ENCODE assay signal across 1 cellular context in the genomic region with DNA sequence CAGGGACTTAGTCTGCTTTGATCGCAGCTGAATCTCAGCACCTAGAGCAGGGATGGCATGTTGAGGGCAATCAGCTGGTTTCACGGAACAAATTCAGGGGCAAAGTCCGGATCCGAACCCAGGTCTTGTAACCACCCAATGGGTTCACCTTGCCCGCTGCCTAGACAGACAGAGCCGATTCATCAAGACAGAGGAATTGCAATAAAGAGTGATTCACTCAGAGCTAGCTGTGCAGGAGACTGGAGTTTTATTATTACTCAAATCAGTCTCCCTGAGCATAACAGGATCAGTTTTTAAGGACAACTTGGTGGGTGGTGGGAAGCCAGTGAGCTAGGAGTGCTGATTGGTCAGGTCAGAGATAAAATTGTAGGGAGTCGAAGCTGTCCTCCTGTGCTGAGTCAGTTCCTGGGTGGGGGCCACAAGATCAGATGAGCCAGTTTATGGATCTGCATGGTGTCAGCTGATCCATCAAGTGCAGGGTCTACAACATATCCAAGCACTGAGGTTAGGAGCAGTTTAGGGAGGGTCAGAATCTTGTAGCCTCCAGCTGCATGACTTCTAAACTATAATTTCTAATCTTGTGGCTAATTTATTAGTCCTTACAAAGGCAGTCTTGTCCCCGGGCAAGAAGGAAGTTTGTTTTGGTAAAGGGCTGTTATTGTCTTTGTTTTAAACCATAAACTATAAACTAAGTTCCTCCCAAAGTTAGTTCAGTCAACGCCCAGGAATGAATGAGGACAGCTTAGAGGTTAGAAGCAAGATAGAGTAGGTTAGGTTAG.
TF ChIP-seq lines count a peak whose summit lies in the region.

No MANE protein-coding gene starts in this region.

TF ChIP-seq in WTC11, 78 proteins besides CTCF, POLR2A, EP300 and RAD21 (continued from another document):
- TF ChIP-seq, protein P1, sequence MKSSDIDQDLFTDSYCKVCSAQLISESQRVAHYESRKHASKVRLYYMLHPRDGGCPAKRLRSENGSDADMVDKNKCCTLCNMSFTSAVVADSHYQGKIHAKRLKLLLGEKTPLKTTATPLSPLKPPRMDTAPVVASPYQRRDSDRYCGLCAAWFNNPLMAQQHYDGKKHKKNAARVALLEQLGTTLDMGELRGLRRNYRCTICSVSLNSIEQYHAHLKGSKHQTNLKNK (CRISPR knock-in tag; IDR thresholded peaks at IDR 0.05): no peak
- TF ChIP-seq CREM (CRISPR knock-in tag; IDR thresholded peaks at IDR 0.05): no peak
TF ChIP-seq in WTC11: peak in this region for 1.
